Comparison of ENCODE assay signal across 21 cellular contexts in the genomic region with DNA sequence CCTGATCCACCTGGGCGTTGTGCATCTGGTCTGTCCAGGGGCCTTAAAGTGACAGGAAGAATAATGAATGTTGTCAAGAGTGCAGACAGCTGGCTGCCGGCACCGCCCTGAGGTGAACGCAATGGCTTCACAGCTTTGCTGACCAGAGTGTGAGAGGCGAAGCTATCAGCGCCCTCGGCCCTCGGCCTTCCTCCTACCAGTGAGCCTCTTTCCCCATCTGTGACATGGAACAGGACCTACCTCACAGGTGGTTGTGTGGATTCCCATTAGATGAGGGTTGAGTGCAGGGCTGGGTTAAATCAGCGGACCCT. TPM values are rescaled to one million over a fixed set of nuclear protein-coding genes. Genes with fewer than 3 reads are reported as not detected.
DNase-seq lines count a peak whose midpoint lies in the region; FAIRE-seq and TF ChIP-seq lines count a peak whose summit lies in the region.
"Had no signal": no experiment of that assay in that cellular context is flagged by ENCODE, and none has a peak within 500 bp of the region (broad histone marks: within the 10 kb centered on the region; RNA-seq: fewer than 3 reads in every experiment).

No MANE protein-coding gene starts in this region.

- H3K27ac Mint-ChIP-seq in activated CD4-positive, alpha-beta memory T cell treated with anti-CD3 and anti-CD28 coated beads, Interleukin-2, amount 10 ng/mL, durations not matched to agents 7 days and 5 days: no peak overlapping the region
- H3K27ac Mint-ChIP-seq in CD8-positive, alpha-beta memory T cell: no peak overlapping the region
- H3K27ac Mint-ChIP-seq: naive thymus-derived CD4-positive, alpha-beta T cell had no signal

- H3K27me3 Mint-ChIP-seq in activated CD4-positive, alpha-beta memory T cell treated with anti-CD3 and anti-CD28 coated beads, Interleukin-2, amount 10 ng/mL, durations not matched to agents 7 days and 5 days: peaks cover 2% of the 10 kb centered on the region
- peaks cover 0 to 4% of the 10 kb centered on the region in 2 donors for H3K27me3 Mint-ChIP-seq in CD8-positive, alpha-beta memory T cell
- H3K27me3 Mint-ChIP-seq: naive thymus-derived CD4-positive, alpha-beta T cell had no signal

- peak; percentile 89 for DNase-seq in NCI-H526 (lab: John Stamatoyannopoulos, UW)
- DNase-seq in NCI-H526 treated with DMSO at 0.1 percent for 48 hours (lab: John Stamatoyannopoulos, UW): no peak
- peak; percentile 35 for DNase-seq in NCI-H69 (lab: John Stamatoyannopoulos, UW)
- peak; percentile 50 for DNase-seq in kidney
- DNase-seq in retina: peak; percentile 48
- DNase-seq in activated CD8-positive, alpha-beta memory T cell treated with anti-CD3 and anti-CD28 coated beads, Interleukin-2, amount 50 U/mL, for 48 hours: no peak
- DNase-seq in activated CD4-positive, alpha-beta memory T cell treated with anti-CD3 and anti-CD28 coated beads, Interleukin-2, amount 10 ng/mL, durations not matched to agents 7 days and 5 days: no peak
- no peak for DNase-seq in CD8-positive, alpha-beta memory T cell
- DNase-seq: activated naive CD4-positive, alpha-beta T cell treated with Interleukin-2 at 50 U/mL for 16 hours; BE2C; GDM1; naive thymus-derived CD4-positive, alpha-beta T cell; NCI-H1105 treated with DMSO at 0.1 percent for 48 hours had no signal

- H3K4me1 Mint-ChIP-seq in activated CD4-positive, alpha-beta memory T cell treated with anti-CD3 and anti-CD28 coated beads, Interleukin-2, amount 10 ng/mL, durations not matched to agents 7 days and 5 days: peaks cover 8% of the 10 kb centered on the region
- H3K4me1 Mint-ChIP-seq in CD8-positive, alpha-beta memory T cell: peaks cover 12 to 21% (median 16%) of the 10 kb centered on the region in 3 donors

- H3K27me3 ChIP-seq in CD8-positive, alpha-beta memory T cell (ENCODE audit: insufficient read depth, low read length, poor library complexity, severe bottlenecking): no peaks in the 10 kb centered on the region
- H3K27me3 ChIP-seq: BE2C had no signal

- CTCF ChIA-PET in activated CD4-positive, alpha-beta memory T cell treated with anti-CD3 and anti-CD28 coated beads, Interleukin-2, amount 10 ng/mL, durations not matched to agents 7 days and 5 days (lab: Charles Lee): no interaction called here
- CTCF ChIA-PET in CD8-positive, alpha-beta memory T cell (lab: Charles Lee): interaction anchor here (1.0 kb wide), 1 partner anchor 86 kb away, joined by 3 read pairs; no protein-coding TSS in a partner anchor

- no peaks in the 10 kb centered on the region for H3K36me3 ChIP-seq in kidney (ENCODE audit: control insufficient read depth in 1 of 2, insufficient read depth in 2 of 2, low read length in 2 of 2)
- H3K36me3 ChIP-seq in CD8-positive, alpha-beta memory T cell (ENCODE audit: insufficient read depth, low read length): no peaks in the 10 kb centered on the region
- H3K36me3 ChIP-seq: BE2C, prostate gland had no signal

- POLR2A ChIA-PET in activated CD4-positive, alpha-beta memory T cell treated with anti-CD3 and anti-CD28 coated beads, Interleukin-2, amount 10 ng/mL, durations not matched to agents 7 days and 5 days (lab: Charles Lee): no interaction called here
- POLR2A ChIA-PET in CD8-positive, alpha-beta memory T cell (lab: Charles Lee): interaction anchor here (0.6 kb wide), 1 partner anchor 43 kb away, joined by 3 read pairs; no protein-coding TSS in a partner anchor

- H3K27ac ChIP-seq in kidney (ENCODE audit: low read depth in 2 of 2, low read length in 2 of 2): no peak overlapping the region
- no peak overlapping the region for H3K27ac ChIP-seq in CD8-positive, alpha-beta memory T cell (ENCODE audit: low read depth, low read length)
- H3K27ac ChIP-seq: 22Rv1, prostate gland, SK-N-MC had no signal

- no peak overlapping the region for H3K4me3 ChIP-seq in kidney (ENCODE audit: low read length in 2 of 2)
- no peak overlapping the region for H3K4me3 ChIP-seq in CD8-positive, alpha-beta memory T cell (ENCODE audit: low read length)
- H3K4me3 ChIP-seq: lung, prostate gland, SK-N-MC had no signal

- H3K9ac ChIP-seq in kidney (ENCODE audit: low read length in 2 of 2): no peak overlapping the region

- H3K4me1 ChIP-seq in kidney (ENCODE audit: control insufficient read depth in 1 of 2, insufficient read depth in 1 of 2, low read depth in 1 of 2, low read length in 2 of 2): peaks cover 0 to 2% of the 10 kb centered on the region in 2 donors
- peaks cover 17% of the 10 kb centered on the region for H3K4me1 ChIP-seq in CD8-positive, alpha-beta memory T cell (ENCODE audit: insufficient read depth, low read length)
- H3K4me1 ChIP-seq: prostate gland had no signal

- H3K9me3 ChIP-seq in kidney (ENCODE audit: control insufficient read depth in 1 of 2, low read length in 2 of 2): no peaks in the 10 kb centered on the region
- no peaks in the 10 kb centered on the region for H3K9me3 ChIP-seq in CD8-positive, alpha-beta memory T cell (ENCODE audit: low read length)
- H3K9me3 ChIP-seq: BE2C, prostate gland had no signal

- intact Hi-C loops in kidney (cut with DNase I): no loop called here

- no peak overlapping the region for H3K4me3 Mint-ChIP-seq in activated CD4-positive, alpha-beta memory T cell treated with anti-CD3 and anti-CD28 coated beads, Interleukin-2, amount 10 ng/mL, durations not matched to agents 7 days and 5 days
- no peak overlapping the region for H3K4me3 Mint-ChIP-seq in CD8-positive, alpha-beta memory T cell
- H3K4me3 Mint-ChIP-seq: central memory CD8-positive, alpha-beta T cell; naive thymus-derived CD4-positive, alpha-beta T cell had no signal

- H3K9me3 Mint-ChIP-seq in activated CD4-positive, alpha-beta memory T cell treated with anti-CD3 and anti-CD28 coated beads, Interleukin-2, amount 10 ng/mL, durations not matched to agents 7 days and 5 days: no peaks in the 10 kb centered on the region
- no peaks in the 10 kb centered on the region for H3K9me3 Mint-ChIP-seq in CD8-positive, alpha-beta memory T cell
- H3K9me3 Mint-ChIP-seq: central memory CD8-positive, alpha-beta T cell; naive thymus-derived CD4-positive, alpha-beta T cell had no signal

- TF ChIP-seq CTCF in kidney (IDR thresholded peaks at IDR 0.05; ENCODE audit: borderline replicate concordance, extremely low read depth, insufficient read depth): no peak

- FAIRE-seq in kidney (lab: Jason Lieb, UNC): no peak

- H3K36me3 Mint-ChIP-seq in activated CD4-positive, alpha-beta memory T cell treated with anti-CD3 and anti-CD28 coated beads, Interleukin-2, amount 10 ng/mL, durations not matched to agents 7 days and 5 days (ENCODE audit: low read depth): no peaks in the 10 kb centered on the region
- H3K36me3 Mint-ChIP-seq in CD8-positive, alpha-beta memory T cell: no peaks in the 10 kb centered on the region
- H3K36me3 Mint-ChIP-seq: naive thymus-derived CD4-positive, alpha-beta T cell had no signal

RNA-seq across cellular contexts. Expression of a gene that starts 54.8 kb away (rescaled TPM):
- total RNA-seq in kidney: not detected
- polyA plus RNA-seq in kidney (ENCODE audit: insufficient read depth, low read depth, low replicate concordance): not detected
- total RNA-seq in activated CD4-positive, alpha-beta memory T cell treated with anti-CD3 and anti-CD28 coated beads, Interleukin-2, amount 10 ng/mL, durations not matched to agents 7 days and 5 days: not detected
- total RNA-seq in CD8-positive, alpha-beta memory T cell: not detected
- not detected for polyA plus RNA-seq in CD8-positive, alpha-beta memory T cell
- total RNA-seq: glomerular endothelial cell; lung; naive thymus-derived CD4-positive, alpha-beta T cell; temporal lobe had no signal
- polyA plus RNA-seq: esophagus; naive thymus-derived CD4-positive, alpha-beta T cell had no signal

Comparison
In these comparisons a context has a peak if more than half of its experiments do, and no peak if none do; other contexts are left out.
1. DNase-seq: peak in NCI-H526 (2 of 2), NCI-H69 (single experiment), kidney (single experiment) and retina (single experiment); none in NCI-H526 treated with DMSO at 0.1 percent for 48 hours (single experiment), activated CD8-positive, alpha-beta memory T cell treated with anti-CD3 and anti-CD28 coated beads, Interleukin-2, amount 50 U/mL, for 48 hours (single experiment), activated CD4-positive, alpha-beta memory T cell treated with anti-CD3 and anti-CD28 coated beads, Interleukin-2, amount 10 ng/mL, durations not matched to agents 7 days and 5 days (single experiment) and CD8-positive, alpha-beta memory T cell (0 of 5).